Comparison of ENCODE assay signal across 9 cellular contexts in the genomic region with DNA sequence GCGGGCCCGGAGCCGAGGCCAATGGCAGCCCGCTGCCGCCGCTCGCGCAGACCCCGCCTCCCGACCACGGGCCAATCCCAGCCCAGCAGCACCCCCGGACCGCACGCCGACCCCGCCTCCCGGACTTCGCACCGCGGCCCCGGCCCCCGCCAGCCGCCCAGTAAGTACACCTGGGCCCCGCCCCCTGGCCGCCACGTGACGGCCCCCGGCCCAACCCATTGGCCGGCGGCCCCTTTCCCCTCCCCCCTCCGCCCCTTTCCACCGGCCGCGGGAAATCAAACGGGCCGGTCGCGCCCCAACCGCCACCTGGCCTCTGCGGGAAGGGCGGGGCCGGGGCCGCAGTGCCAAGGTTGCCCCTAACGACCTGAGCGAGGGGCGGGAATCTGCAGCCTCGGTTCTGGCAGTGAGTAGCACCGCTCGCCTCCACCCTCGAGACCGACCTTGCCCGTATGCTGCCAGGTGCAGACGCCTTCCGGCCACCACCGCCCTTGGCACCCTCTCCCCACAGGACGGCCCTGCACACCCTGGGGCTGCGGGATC. TPM values are rescaled to one million over a fixed set of nuclear protein-coding genes. Genes with fewer than 3 reads are reported as not detected.
DNase-seq lines count a peak whose midpoint lies in the region; ATAC-seq, FAIRE-seq and TF ChIP-seq lines count a peak whose summit lies in the region.
"Had no signal": no experiment of that assay in that cellular context is flagged by ENCODE, and none has a peak within 500 bp of the region (broad histone marks: within the 10 kb centered on the region; RNA-seq: fewer than 3 reads in every experiment).

YBX2 (minus strand) TSS at position 26 of the 540 bp plus-strand sequence. CDS start 139 bp downstream, outside the sequence.

- BruUV-seq in IMR-90 (replicated peaks; lab: Mats Ljungman, UMichigan) = no TSS peak

- no peak for TF ChIP-seq CTCF in IMR-90 (conservative IDR thresholded peaks at IDR 0.05; ENCODE audit: low read depth, low read length)
- TF ChIP-seq CTCF in right atrium auricular region (IDR thresholded peaks at IDR 0.05) = no peak

- H3K23ac ChIP-seq in IMR-90 (ENCODE audit: low read depth, low read length) = no peak within 1 kb of the TSS

- H3K9ac ChIP-seq in IMR-90 (ENCODE audit: low read depth, low read length) = no peak within 1 kb of the TSS
- H3K9ac ChIP-seq: KMS-11 had no signal

- 0 out of 2 replicates have a peak, but pooled peaks cover 3% of the 10 kb centered on the region for H4K20me1 ChIP-seq in IMR-90 (ENCODE audit: insufficient read depth, low read length)

- H4K91ac ChIP-seq in IMR-90 (ENCODE audit: insufficient read depth, low read depth, low read length) = no peak within 1 kb of the TSS

- H3K27ac ChIP-seq in IMR-90 (ENCODE audit: insufficient read depth, low read length) (no peak within 1 kb of the TSS), SJSA1 (no peak within 1 kb of the TSS), right atrium auricular region (peak within 1 kb of the TSS; percentile 78 to 81), small intestine (ENCODE audit: low read depth in 1 of 2, low read length in 1 of 2) (peak within 1 kb of the TSS; percentile 83 to 87)
- H3K27ac ChIP-seq: KMS-11 had no signal

- H3K9me3 ChIP-seq in IMR-90 (ENCODE audit: control insufficient read depth, insufficient read depth, low read length) (no peaks in the 10 kb centered on the region; the same call in 1 of the 2 replicates), SJSA1 (replicated peaks) (no peaks in the 10 kb centered on the region), right atrium auricular region (no peaks in the 10 kb centered on the region), small intestine (ENCODE audit: control insufficient read depth, low read depth) (no peaks in the 10 kb centered on the region)

- H3K79me1 ChIP-seq in IMR-90 (ENCODE audit: low read depth in 1 of 2, low read length in 2 of 2) = no peaks in the 10 kb centered on the region

- DNase-seq in DMS114 treated with DMSO at 0.1 percent for 48 hours (lab: John Stamatoyannopoulos, UW; ENCODE audit: unreplicated experiment) (peak; percentile 70), IMR-90 (peak; percentile 7), SJSA1 (ENCODE audit: low read depth in 1 of 2, low spot score in 2 of 2) (no peak), right atrium auricular region (ENCODE audit: low spot score) (no peak), small intestine (peak; percentile 94), RCC 7860 (ENCODE audit: low spot score) (no peak)
- peak; percentile 85 for DNase-seq in activated naive CD4-positive, alpha-beta T cell treated with anti-CD3 and anti-CD28 coated beads, Interleukin-2, amount 10 ng/mL, durations not matched to agents 7 days and 5 days

- H3K4me3 ChIP-seq in IMR-90 (ENCODE audit: insufficient read depth, low read depth, low read length) (peak within 1 kb of the TSS; percentile 31), SJSA1 (peak within 1 kb of the TSS; percentile 5; the same call in 1 of the 2 replicates), right atrium auricular region (peak within 1 kb of the TSS; percentile 13 to 43), small intestine (ENCODE audit: low read depth in 1 of 2, low read length in 2 of 2) (peak within 1 kb of the TSS; percentile 22 to 44)

- no peak within 1 kb of the TSS for H4K5ac ChIP-seq in IMR-90 (ENCODE audit: low read depth, low read length)

- H3K4me2 ChIP-seq in IMR-90 (ENCODE audit: low read depth, low read length) = peak within 1 kb of the TSS; percentile 83
- H3K4me2 ChIP-seq: KMS-11 had no signal

- POLR2A ChIA-PET in IMR-90 (lab: Charles Lee; ENCODE audit: unreplicated experiment) = no interaction called here

- peak within 1 kb of the TSS; percentile 88 for H2AFZ ChIP-seq in IMR-90 (replicated peaks; ENCODE audit: low read length, poor library complexity)

- H3K56ac ChIP-seq in IMR-90 (ENCODE audit: extremely low read depth, insufficient read depth, low read length) = no peak within 1 kb of the TSS

- FAIRE-seq in small intestine (lab: Jason Lieb, UNC) = no peak
- no peak for FAIRE-seq in RCC 7860 (lab: Jason Lieb, UNC)

- CTCF ChIA-PET in IMR-90 (lab: Yijun Ruan, JAX) = no interaction called here
- CTCF ChIA-PET in activated naive CD4-positive, alpha-beta T cell treated with anti-CD3 and anti-CD28 coated beads, Interleukin-2, amount 10 ng/mL, durations not matched to agents 7 days and 5 days (lab: Charles Lee) = no interaction called here

- H3K27me3 ChIP-seq in IMR-90 (ENCODE audit: control insufficient read depth, insufficient read depth, low read length) (peaks cover 55% of the 10 kb centered on the region), SJSA1 (replicated peaks) (peaks cover 54% of the 10 kb centered on the region), right atrium auricular region (peaks cover 0 to 8% of the 10 kb centered on the region in 2 donors), small intestine (ENCODE audit: control insufficient read depth in 2 of 2, insufficient read depth in 2 of 2, low read length in 2 of 2) (peaks cover 0 to 7% of the 10 kb centered on the region in 2 donors)

- intact Hi-C loops in IMR-90 (cut with micrococcal nuclease) = loop anchor here (5.0 kb wide), 1 partner anchor 57 kb away; the partner anchor contains the start of gene PHF23

- dilution Hi-C loops in IMR-90 (cut with HindIII; ENCODE audit: low sequenced_read_pairs, unreplicated experiment) = no loop called here

- WGBS in IMR-90 (ENCODE audit: extremely low coverage in 2 of 2, insufficient read length in 1 of 2), 2 experiments = 3% methylated on average over 21 of the region's 57 CpGs; no CpG with 5 or more reads in 1 of the 2 experiments
- WGBS in small intestine, 3 donors = 0 to 2% (median 1%) methylated on average over 19 to 57 of the region's 57 CpGs

- H2BK5ac ChIP-seq in IMR-90 (ENCODE audit: low read depth, low read length, poor library complexity, severe bottlenecking) = no peak within 1 kb of the TSS

- no peak within 1 kb of the TSS for H3K14ac ChIP-seq in IMR-90 (replicated peaks; ENCODE audit: low read depth, low read length)

- H2BK20ac ChIP-seq in IMR-90 (ENCODE audit: low read depth, low read length) = no peak within 1 kb of the TSS

- TF ChIP-seq RAD21 in IMR-90 (IDR thresholded peaks at IDR 0.05; ENCODE audit: low read length) = no peak

- H2BK120ac ChIP-seq in IMR-90 (ENCODE audit: low read depth, low read length) = no peak within 1 kb of the TSS

- no peak within 1 kb of the TSS for H3K4ac ChIP-seq in IMR-90 (ENCODE audit: low read depth, low read length)

- H2BK15ac ChIP-seq in IMR-90 (ENCODE audit: low read depth, low read length) = no peak within 1 kb of the TSS

- no peaks in the 10 kb centered on the region for H3K36me3 Mint-ChIP-seq in activated naive CD4-positive, alpha-beta T cell treated with anti-CD3 and anti-CD28 coated beads, Interleukin-2, amount 10 ng/mL, durations not matched to agents 7 days and 5 days

- ATAC-seq in IMR-90 (ENCODE audit: low read depth) (peak; percentile 55), HG02973 (IDR thresholded peaks at IDR 0.05; ENCODE audit: unreplicated experiment) (no peak)

- no peaks in the 10 kb centered on the region; the same call in 1 of the 2 replicates for H3K9me1 ChIP-seq in IMR-90 (ENCODE audit: insufficient read depth, low read length)

- peak within 1 kb of the TSS; percentile 23 for H2AK9ac ChIP-seq in IMR-90 (replicated peaks; ENCODE audit: low read depth, low read length, poor library complexity)

- H3K9me3 Mint-ChIP-seq in activated naive CD4-positive, alpha-beta T cell treated with anti-CD3 and anti-CD28 coated beads, Interleukin-2, amount 10 ng/mL, durations not matched to agents 7 days and 5 days = no peaks in the 10 kb centered on the region

- H3K27ac Mint-ChIP-seq in activated naive CD4-positive, alpha-beta T cell treated with anti-CD3 and anti-CD28 coated beads, Interleukin-2, amount 10 ng/mL, durations not matched to agents 7 days and 5 days = peak within 1 kb of the TSS; percentile 2

- H2AK5ac ChIP-seq in IMR-90 (ENCODE audit: low read depth, low read length) = no peak within 1 kb of the TSS

- H3K36me3 ChIP-seq in IMR-90 (ENCODE audit: control insufficient read depth, insufficient read depth, low read length) (no peaks in the 10 kb centered on the region), SJSA1 (no peaks in the 10 kb centered on the region), right atrium auricular region (no peaks in the 10 kb centered on the region), small intestine (ENCODE audit: control insufficient read depth in 2 of 2, insufficient read depth in 2 of 2, low read length in 2 of 2) (no peaks in the 10 kb centered on the region)

- no peak within 1 kb of the TSS for H3K18ac ChIP-seq in IMR-90 (ENCODE audit: low read depth, low read length)

- peaks cover 93% of the 10 kb centered on the region for H3K27me3 Mint-ChIP-seq in activated naive CD4-positive, alpha-beta T cell treated with anti-CD3 and anti-CD28 coated beads, Interleukin-2, amount 10 ng/mL, durations not matched to agents 7 days and 5 days

- peak within 1 kb of the TSS; percentile 74 for H3K4me3 Mint-ChIP-seq in activated naive CD4-positive, alpha-beta T cell treated with anti-CD3 and anti-CD28 coated beads, Interleukin-2, amount 10 ng/mL, durations not matched to agents 7 days and 5 days

- TF ChIP-seq POLR2A in IMR-90 (IDR thresholded peaks at IDR 0.05; ENCODE audit: low read depth, low read length) = no peak

- H3K4me1 ChIP-seq in IMR-90 (ENCODE audit: control insufficient read depth, insufficient read depth, low read length) (peaks cover 3% of the 10 kb centered on the region), SJSA1 (replicated peaks) (peaks cover 19% of the 10 kb centered on the region), right atrium auricular region (peaks cover 0 to 69% of the 10 kb centered on the region in 2 donors), small intestine (ENCODE audit: control insufficient read depth in 2 of 2, insufficient read depth in 1 of 2, low read depth in 1 of 2, low read length in 1 of 2) (peaks cover 0 to 10% of the 10 kb centered on the region in 2 donors)

- H3K4me1 Mint-ChIP-seq in activated naive CD4-positive, alpha-beta T cell treated with anti-CD3 and anti-CD28 coated beads, Interleukin-2, amount 10 ng/mL, durations not matched to agents 7 days and 5 days = peaks cover 28% of the 10 kb centered on the region

- no peak within 1 kb of the TSS for H4K8ac ChIP-seq in IMR-90 (ENCODE audit: low read depth in 2 of 2, low read length in 2 of 2)

- in situ Hi-C loops in IMR-90 (cut with MboI; ENCODE audit: low sequenced_read_pairs) = no loop called here

TF ChIP-seq in IMR-90, 13 proteins besides CTCF, POLR2A, EP300 and RAD21 (continues in another document):
- TF ChIP-seq MAZ (IDR thresholded peaks at IDR 0.05; ENCODE audit: borderline replicate concordance, low read depth, low read length) (no peak), BHLHE40 (IDR thresholded peaks at IDR 0.05; ENCODE audit: low read depth, low read length) (no peak)

RNA-seq across cellular contexts. Expression of gene YBX2, which starts in this region (rescaled TPM):
- total RNA-seq in IMR-90 (2012; rRNA removed) (not detected in 2 replicates), right atrium auricular region (1 to 10 TPM; 2.9 to 3.0 TPM)
- polyA plus RNA-seq in IMR-90 (2012; rRNA removed) (0.17 TPM in 1 of 2 replicates, not detected in the other), small intestine (10 to 100 TPM in 2 of 3 donors, 1 to 10 TPM in 1; 4.9 to 49.6 (median 17.3) TPM)
- 0.14 TPM in 1 of 2 replicates, not detected in the other for polyA plus RNA-seq in IMR-90 (2012; cell fraction: cytosol; rRNA removed)
- polyA plus RNA-seq in IMR-90 (2012; cell fraction: nucleus; rRNA removed; ENCODE audit: low replicate concordance) = 0.27 and 0.54 TPM in 2 replicates
- not detected in 2 replicates for total RNA-seq in SJSA1 (2014; rRNA removed; shearing (Covaris generic))

Comparison
In these comparisons a context has a peak if more than half of its experiments do, and no peak if none do; other contexts are left out.
1. Peak in DNase-seq, ATAC-seq, H3K4me3 ChIP-seq and H3K4me2 ChIP-seq in IMR-90; RNA of the gene not detected or under 1 TPM.
2. DNase-seq: peak in DMS114 treated with DMSO at 0.1 percent for 48 hours (single experiment), activated naive CD4-positive, alpha-beta T cell treated with anti-CD3 and anti-CD28 coated beads, Interleukin-2, amount 10 ng/mL, durations not matched to agents 7 days and 5 days (single experiment) and small intestine (single experiment); none in SJSA1 (0 of 2), right atrium auricular region (single experiment) and RCC 7860 (single experiment).
3. H3K27ac ChIP-seq: peak in right atrium auricular region (2 of 2) and small intestine (2 of 2); none in IMR-90 (single experiment) and SJSA1 (single experiment).
4. Peak in every context shown above with its lines, with median percentiles within 50 percentile points of each other: H3K4me3 ChIP-seq.